ENCODE assay signal across 1 cellular context in the genomic region with DNA sequence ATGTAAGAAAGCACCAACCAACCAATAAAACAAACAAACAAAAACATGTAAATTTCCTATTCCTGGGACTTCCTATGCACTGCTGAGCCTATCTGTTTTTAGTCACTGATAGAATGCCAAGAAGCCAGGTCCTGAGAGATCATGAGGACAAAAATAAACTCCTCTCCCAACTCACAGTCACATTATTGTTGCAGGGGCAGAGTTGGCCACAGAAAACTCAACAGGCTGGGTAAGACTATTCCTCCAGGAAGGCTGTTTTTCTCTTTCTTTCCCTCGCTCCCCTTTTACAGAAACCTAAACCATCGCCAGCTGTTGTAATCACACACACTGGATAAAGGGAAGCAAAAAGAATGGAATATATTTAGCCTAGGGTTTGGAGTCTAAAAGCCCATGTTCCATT.
TF ChIP-seq lines count a peak whose summit lies in the region.

No MANE protein-coding gene starts in this region.

TF ChIP-seq in H1, 55 proteins besides CTCF, POLR2A, EP300 and RAD21:
- TF ChIP-seq KDM1A (IDR thresholded peaks at IDR 0.05; ENCODE audit: borderline replicate concordance, low read length) (no peak), RXRA (IDR thresholded peaks at IDR 0.05; ENCODE audit: insufficient read depth, low read depth, low read length) (no peak), SIN3A (conservative IDR thresholded peaks at IDR 0.05 in 1 of 2, IDR thresholded peaks at IDR 0.05 in 1 of 2; ENCODE audit: low read depth in 1 of 2, low read length in 2 of 2) (no peak), TAF1 (IDR thresholded peaks at IDR 0.05; ENCODE audit: low read depth, low read length) (no peak), TBP (IDR thresholded peaks at IDR 0.05; ENCODE audit: low read depth, low read length) (no peak), BCL11A (IDR thresholded peaks at IDR 0.05; ENCODE audit: low read depth in 2 of 2, low read length in 2 of 2) (no peak), BACH1 (IDR thresholded peaks at IDR 0.05; ENCODE audit: low read length) (no peak), TEAD4 (IDR thresholded peaks at IDR 0.05; ENCODE audit: low read depth, low read length) (no peak), KDM5A (IDR thresholded peaks at IDR 0.05; ENCODE audit: low read length) (no peak), RBBP5 (IDR thresholded peaks at IDR 0.05; ENCODE audit: borderline replicate concordance, low read depth, low read length) (no peak), CBX8 (IDR thresholded peaks at IDR 0.05; ENCODE audit: borderline replicate concordance, low read depth, low read length) (no peak), BRCA1 (IDR thresholded peaks at IDR 0.05; ENCODE audit: low read depth, low read length) (no peak), CHD2 (IDR thresholded peaks at IDR 0.05; ENCODE audit: low read length) (no peak), EZH2 (IDR thresholded peaks at IDR 0.05; ENCODE audit: low read depth, low read length, severe bottlenecking) (no peak), RFX5 (IDR thresholded peaks at IDR 0.05; ENCODE audit: borderline replicate concordance, low read depth, low read length) (no peak), ZNF274 (IDR thresholded peaks at IDR 0.05; ENCODE audit: borderline replicate concordance, extremely low read depth, low read length) (no peak), RNF2 (IDR thresholded peaks at IDR 0.05; ENCODE audit: borderline replicate concordance, low read depth, low read length, missing control alignments, poor library complexity, severe bottlenecking) (no peak)
- TF ChIP-seq, protein P1, sequence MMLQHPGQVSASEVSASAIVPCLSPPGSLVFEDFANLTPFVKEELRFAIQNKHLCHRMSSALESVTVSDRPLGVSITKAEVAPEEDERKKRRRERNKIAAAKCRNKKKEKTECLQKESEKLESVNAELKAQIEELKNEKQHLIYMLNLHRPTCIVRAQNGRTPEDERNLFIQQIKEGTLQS (IDR thresholded peaks at IDR 0.05; ENCODE audit: insufficient read depth, low read depth, low read length): no peak
- TF ChIP-seq, protein P2, sequence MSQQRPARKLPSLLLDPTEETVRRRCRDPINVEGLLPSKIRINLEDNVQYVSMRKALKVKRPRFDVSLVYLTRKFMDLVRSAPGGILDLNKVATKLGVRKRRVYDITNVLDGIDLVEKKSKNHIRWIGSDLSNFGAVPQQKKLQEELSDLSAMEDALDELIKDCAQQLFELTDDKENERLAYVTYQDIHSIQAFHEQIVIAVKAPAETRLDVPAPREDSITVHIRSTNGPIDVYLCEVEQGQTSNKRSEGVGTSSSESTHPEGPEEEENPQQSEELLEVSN (IDR thresholded peaks at IDR 0.05): no peak
